ENCODE assay signal across 8 cellular contexts in the genomic region with DNA sequence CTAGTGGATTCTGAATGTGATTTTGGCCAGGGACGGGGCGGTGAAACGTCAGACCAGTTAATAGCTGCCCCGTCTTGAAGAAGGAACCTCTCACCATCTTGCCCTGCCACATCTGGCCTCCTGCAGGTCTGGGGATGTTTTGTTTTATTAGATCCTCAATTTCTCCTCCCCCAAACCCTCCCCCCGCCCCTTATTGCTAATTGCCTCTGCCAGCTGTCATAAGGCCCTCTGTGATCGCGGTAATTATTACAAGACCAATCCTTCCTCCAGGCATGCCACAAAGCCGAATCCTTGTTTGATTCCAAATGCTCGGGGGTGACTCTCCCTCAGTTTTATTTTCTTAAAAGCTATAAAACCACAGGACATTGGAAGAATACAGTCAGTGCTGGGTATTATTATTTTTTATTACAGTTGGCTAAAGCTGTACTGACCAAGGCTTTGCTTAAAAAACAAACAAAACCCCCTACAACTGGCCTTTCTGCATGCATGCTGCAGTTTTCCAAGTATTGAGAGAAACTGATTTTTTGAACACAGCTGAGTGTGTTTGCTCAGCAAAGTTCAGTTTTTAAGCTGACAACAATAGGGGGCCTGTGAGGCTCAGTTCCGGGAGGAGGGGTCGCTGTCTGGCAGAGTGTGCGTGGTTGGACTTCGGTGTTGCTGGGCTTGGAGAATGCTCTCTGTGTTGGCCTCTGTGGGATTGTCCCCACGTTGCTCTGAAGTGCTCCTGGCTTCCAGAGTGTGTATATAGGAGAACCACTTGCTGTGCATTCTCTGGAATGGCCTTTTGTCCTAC. TPM values are rescaled to one million over a fixed set of nuclear protein-coding genes. Genes with fewer than 3 reads are reported as not detected.
DNase-seq lines count a peak whose midpoint lies in the region; ATAC-seq, FAIRE-seq and TF ChIP-seq lines count a peak whose summit lies in the region.

No MANE protein-coding gene starts in this region.

- ATAC-seq in HG02981 (IDR thresholded peaks at IDR 0.05; ENCODE audit: unreplicated experiment) (no peak), GM21717 (IDR thresholded peaks at IDR 0.05; ENCODE audit: unreplicated experiment) (no peak)

- no peak for TF ChIP-seq POLR2A in breast epithelium (IDR thresholded peaks at IDR 0.05)

- FAIRE-seq in RCC 7860 (lab: Jason Lieb, UNC) = no peak

- H3K9me3 ChIP-seq in breast epithelium (no peaks in the 10 kb centered on the region), mucosa of stomach (ENCODE audit: control insufficient read depth, low read length) (no peaks in the 10 kb centered on the region)

- peak overlapping the region; percentile 75 to 82 (median 82) for H3K4me3 ChIP-seq in breast epithelium
- peak overlapping the region; percentile 48 for H3K4me3 ChIP-seq in mucosa of stomach (ENCODE audit: low read length)

- DNase-seq in T-helper 1 cell (no peak), NCI-H146 treated with DMSO at 0.1 percent for 48 hours (lab: John Stamatoyannopoulos, UW; ENCODE audit: unreplicated experiment) (peak; percentile 10), breast epithelium (ENCODE audit: low spot score in 2 of 2) (no peak), RCC 7860 (ENCODE audit: low spot score) (no peak)

- peak overlapping the region; percentile 92 for H3K4me3 Mint-ChIP-seq in T-helper 1 cell treated with Interleukin-12 subunit alpha and Interleukin-12 subunit beta and Interleukin-4 antibody, amounts not matched to agents 30 μg/mL and 1 μg/mL, for 36 hours

- peaks cover 15% of the 10 kb centered on the region for H3K36me3 Mint-ChIP-seq in T-helper 1 cell treated with Interleukin-12 subunit alpha and Interleukin-12 subunit beta and Interleukin-4 antibody, amounts not matched to agents 30 μg/mL and 1 μg/mL, for 36 hours (ENCODE audit: low read depth)

- peak overlapping the region; percentile 84 for H3K27ac Mint-ChIP-seq in T-helper 1 cell treated with Interleukin-12 subunit alpha and Interleukin-12 subunit beta and Interleukin-4 antibody, amounts not matched to agents 30 μg/mL and 1 μg/mL, for 36 hours

- H3K4me1 Mint-ChIP-seq in T-helper 1 cell treated with Interleukin-12 subunit alpha and Interleukin-12 subunit beta and Interleukin-4 antibody, amounts not matched to agents 30 μg/mL and 1 μg/mL, for 36 hours (ENCODE audit: low read depth) = peaks cover 51% of the 10 kb centered on the region

- no peak overlapping the region for H3K9ac ChIP-seq in mucosa of stomach (ENCODE audit: low read length)

- H3K4me1 ChIP-seq in breast epithelium (no peaks in the 10 kb centered on the region), mucosa of stomach (ENCODE audit: control insufficient read depth, insufficient read depth, low read length) (peaks cover 34% of the 10 kb centered on the region)

- H3K27me3 ChIP-seq in breast epithelium = no peaks in the 10 kb centered on the region
- peaks cover 14% of the 10 kb centered on the region for H3K27me3 ChIP-seq in mucosa of stomach (ENCODE audit: control insufficient read depth, insufficient read depth, low read length)

- intact Hi-C loops in breast epithelium (cut with DNase I; ENCODE audit: low total_unique reads) = no loop called here

- H3K27ac ChIP-seq in breast epithelium = peak overlapping the region in 1 of 2 donors; percentile 11

- H3K36me3 ChIP-seq in breast epithelium = no peaks in the 10 kb centered on the region
- H3K36me3 ChIP-seq in mucosa of stomach (ENCODE audit: control insufficient read depth, insufficient read depth, low read length) = no peaks in the 10 kb centered on the region

- no peak for TF ChIP-seq CTCF in breast epithelium (IDR thresholded peaks at IDR 0.05)

- peaks cover 5% of the 10 kb centered on the region for H3K27me3 Mint-ChIP-seq in T-helper 1 cell treated with Interleukin-12 subunit alpha and Interleukin-12 subunit beta and Interleukin-4 antibody, amounts not matched to agents 30 μg/mL and 1 μg/mL, for 36 hours (ENCODE audit: low read depth)

- H3K9me3 Mint-ChIP-seq in T-helper 1 cell treated with Interleukin-12 subunit alpha and Interleukin-12 subunit beta and Interleukin-4 antibody, amounts not matched to agents 30 μg/mL and 1 μg/mL, for 36 hours = no peaks in the 10 kb centered on the region

RNA-seq across cellular contexts. Expression of gene KSR1, which starts 1.7 kb away (rescaled TPM):
- 10 to 100 TPM; 14.1 to 36.4 (median 24.0) TPM for total RNA-seq in breast epithelium
